ENCODE assay signal across 26 cellular contexts in genomic region chr9:70056545-70056944, GRCh38. TPM values are rescaled to one million over a fixed set of nuclear protein-coding genes. Genes with fewer than 3 reads are reported as not detected.
"Had no signal": no experiment of that assay in that cellular context is flagged by ENCODE, and none has a peak within 500 bp of the region (broad histone marks: within the 10 kb centered on the region; RNA-seq: fewer than 3 reads in every experiment).

No MANE protein-coding gene starts in this region.

- H3K27ac ChIP-seq: dorsolateral prefrontal cortex, foreskin keratinocyte, left lung, right lobe of liver, upper lobe of left lung had no signal

- H3K36me3 ChIP-seq: heart right ventricle, left lung, right lobe of liver, upper lobe of left lung had no signal

- H3K4me1 ChIP-seq: left lung, right lobe of liver had no signal

- H3K4me3 Mint-ChIP-seq: naive thymus-derived CD8-positive, alpha-beta T cell; nephron progenitor cell; stimulated activated naive CD8-positive, alpha-beta T cell treated with anti-CD3 and anti-CD28 coated beads, Interleukin-15, amount 100 ng/mL, for 72 hours had no signal

- H3K4me3 ChIP-seq: dorsolateral prefrontal cortex, heart right ventricle, left lung, right lobe of liver, smooth muscle cell, testis, tibial artery, upper lobe of left lung had no signal

- H3K9me3 ChIP-seq: heart right ventricle, left lung, right lobe of liver, testis, tibial artery, upper lobe of left lung had no signal

- H3K27ac Mint-ChIP-seq: nephron progenitor cell; stimulated activated naive CD8-positive, alpha-beta T cell treated with anti-CD3 and anti-CD28 coated beads, Interleukin-15, amount 100 ng/mL, for 72 hours had no signal

- DNase-seq: dorsolateral prefrontal cortex; effector CD4-positive, alpha-beta T cell; foreskin keratinocyte; glutamatergic neuron; heart right ventricle; hippocampal formation; left cardiac atrium; left lung; mesendoderm; midbrain; naive thymus-derived CD8-positive, alpha-beta T cell; nephron progenitor cell; nucleus accumbens; posterior cingulate gyrus; right lobe of liver; stimulated activated CD4-positive, alpha-beta T cell treated with anti-CD3 and anti-CD28 coated beads, Interleukin-12 subunit alpha, Interleukin-12 subunit beta, amount 100 ng/mL, for 4 hours; stimulated activated CD4-positive, alpha-beta T cell treated with anti-CD3 and anti-CD28 coated beads, Interleukin-1b, Interleukin-23, amount 100 ng/mL, for 48 hours; stimulated activated CD4-positive, alpha-beta T cell treated with anti-CD3 and anti-CD28 coated beads, Interleukin-4, amount 100 ng/mL, for 1 hour; stimulated activated CD8-positive, alpha-beta memory T cell treated with anti-CD3 and anti-CD28 coated beads, Interleukin-4, amount 100 ng/mL, for 48 hours; stimulated activated naive CD4-positive, alpha-beta T cell; stimulated activated naive CD8-positive, alpha-beta T cell treated with anti-CD3 and anti-CD28 coated beads, Interleukin-15, amount 100 ng/mL, for 72 hours; substantia nigra; testis; tibial artery; upper lobe of left lung had no signal

- H3K4me1 Mint-ChIP-seq: naive thymus-derived CD8-positive, alpha-beta T cell; stimulated activated naive CD8-positive, alpha-beta T cell treated with anti-CD3 and anti-CD28 coated beads, Interleukin-15, amount 100 ng/mL, for 72 hours had no signal

- H3K36me3 Mint-ChIP-seq: naive thymus-derived CD8-positive, alpha-beta T cell had no signal

- H3K27me3 ChIP-seq: foreskin keratinocyte, heart right ventricle, left lung, right lobe of liver, testis, tibial artery, upper lobe of left lung had no signal

- H3K9me3 Mint-ChIP-seq: naive thymus-derived CD8-positive, alpha-beta T cell; nephron progenitor cell; stimulated activated naive CD8-positive, alpha-beta T cell treated with anti-CD3 and anti-CD28 coated beads, Interleukin-15, amount 100 ng/mL, for 72 hours had no signal

RNA-seq across cellular contexts. Expression of gene MAMDC2, which starts 12.9 kb away (rescaled TPM):
- total RNA-seq: naive thymus-derived CD8-positive, alpha-beta T cell had no signal
